16 cellular contexts compared by ENCODE assay signal in the genomic region with DNA sequence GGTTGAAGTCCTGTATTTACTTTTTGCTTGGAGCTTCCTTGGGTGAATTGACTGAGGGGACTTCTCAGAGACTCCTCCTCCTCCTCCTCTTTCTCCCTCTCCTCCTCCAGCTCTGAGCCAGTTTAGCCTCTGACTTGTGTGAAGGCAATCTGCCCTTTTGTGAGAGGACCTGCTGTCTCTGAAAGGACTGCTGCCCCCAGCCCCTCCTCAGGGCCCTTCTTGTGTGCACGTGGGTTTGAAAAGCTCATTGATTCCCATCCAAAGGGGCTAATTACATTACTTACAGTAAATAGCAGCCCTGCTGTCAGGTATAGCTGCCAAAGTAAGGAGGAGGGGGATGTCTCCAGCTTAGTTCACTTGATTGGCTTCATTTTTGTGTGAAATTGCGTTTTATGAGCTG. TPM values are rescaled to one million over a fixed set of nuclear protein-coding genes. Genes with fewer than 3 reads are reported as not detected.
DNase-seq lines count a peak whose midpoint lies in the region; ATAC-seq, FAIRE-seq and TF ChIP-seq lines count a peak whose summit lies in the region.
"Had no signal": no experiment of that assay in that cellular context is flagged by ENCODE, and none has a peak within 500 bp of the region (broad histone marks: within the 10 kb centered on the region; RNA-seq: fewer than 3 reads in every experiment).

No MANE protein-coding gene starts in this region.

- H3K4me3 Mint-ChIP-seq in natural killer cell treated with Interleukin-12 subunit alpha and Interleukin-12 subunit beta and Interleukin-15 and Interleukin-18, amount 100 ng/mL, for 72 hours: peak overlapping the region; percentile 87

- intact Hi-C loops in kidney (cut with DNase I): no loop called here

- H3K9me3 ChIP-seq in HAP-1 (no peaks in the 10 kb centered on the region), SJCRH30 (replicated peaks) (no peaks in the 10 kb centered on the region), kidney (ENCODE audit: control insufficient read depth in 1 of 2, low read length in 2 of 2) (no peaks in the 10 kb centered on the region)
- H3K9me3 ChIP-seq: gastroesophageal sphincter, left lung had no signal

- H3K27me3 ChIP-seq in HAP-1 (ENCODE audit: low read depth) (no peaks in the 10 kb centered on the region), SJCRH30 (no peaks in the 10 kb centered on the region)

- no peaks in the 10 kb centered on the region for H3K36me3 ChIP-seq in HAP-1 (replicated peaks)
- no peaks in the 10 kb centered on the region for H3K36me3 ChIP-seq in SJCRH30
- no peaks in the 10 kb centered on the region for H3K36me3 ChIP-seq in kidney (ENCODE audit: control insufficient read depth in 1 of 2, insufficient read depth in 2 of 2, low read length in 2 of 2)
- H3K36me3 ChIP-seq: gastroesophageal sphincter, left lung had no signal

- ATAC-seq in natural killer cell treated with Interleukin-12 subunit alpha and Interleukin-12 subunit beta and Interleukin-15 and Interleukin-18, amount 100 ng/mL, for 72 hours: no peak

- no peak overlapping the region for H3K9ac ChIP-seq in kidney (ENCODE audit: low read length in 2 of 2)
- H3K9ac ChIP-seq: parathyroid adenoma had no signal

- in situ Hi-C loops in HAP-1 (cut with MboI; ENCODE audit: low sequenced_read_pairs): loop anchor here (10.0 kb wide), 1 partner anchor 390 kb away; no protein-coding TSS in a partner anchor

- peak overlapping the region; percentile 57 for H3K4me3 ChIP-seq in HAP-1
- peak overlapping the region; percentile 57 for H3K4me3 ChIP-seq in SJCRH30
- no peak overlapping the region for H3K4me3 ChIP-seq in kidney (ENCODE audit: low read length in 2 of 2)

- no peaks in the 10 kb centered on the region for H3K9me3 Mint-ChIP-seq in natural killer cell treated with Interleukin-12 subunit alpha and Interleukin-12 subunit beta and Interleukin-15 and Interleukin-18, amount 100 ng/mL, for 72 hours

- DNase-seq in NCI-H524 (lab: John Stamatoyannopoulos, UW) (peak; percentile 32 to 59), NCI-H524 treated with DMSO at 0.1 percent for 48 hours (lab: John Stamatoyannopoulos, UW) (no peak), HAP-1 (ENCODE audit: low spot score in 2 of 2) (peak in 1 of 2 experiments; percentile 20), SJCRH30 (no peak), H4 (ENCODE audit: low spot score) (no peak), OCI-M2 (lab: John Stamatoyannopoulos, UW; ENCODE audit: unreplicated experiment) (no peak), kidney (no peak)
- no peak for DNase-seq in natural killer cell treated with Interleukin-12 subunit alpha and Interleukin-12 subunit beta and Interleukin-15 and Interleukin-18, amount 100 ng/mL, for 72 hours (ENCODE audit: low spot score)
- DNase-seq: activated CD4-positive, alpha-beta T cell treated with anti-CD3 and anti-CD28 coated beads, Interleukin-2, amount 50 U/mL, for 4 hours; dorsolateral prefrontal cortex; stimulated activated CD4-positive, alpha-beta T cell treated with anti-CD3 and anti-CD28 coated beads, Interleukin-2, amount 100 ng/mL, for 48 hours had no signal

- no peak for FAIRE-seq in kidney (lab: Jason Lieb, UNC)

- peaks cover 5% of the 10 kb centered on the region for H3K36me3 Mint-ChIP-seq in natural killer cell treated with Interleukin-12 subunit alpha and Interleukin-12 subunit beta and Interleukin-15 and Interleukin-18, amount 100 ng/mL, for 72 hours

- H3K4me1 ChIP-seq in HAP-1 (peaks cover 18% of the 10 kb centered on the region), SJCRH30 (no peaks in the 10 kb centered on the region), kidney (ENCODE audit: control insufficient read depth in 1 of 2, insufficient read depth in 1 of 2, low read depth in 1 of 2, low read length in 2 of 2) (peaks cover 10 to 19% of the 10 kb centered on the region in 2 donors)
- H3K4me1 ChIP-seq: parathyroid adenoma had no signal

- no peak for TF ChIP-seq CTCF in kidney (IDR thresholded peaks at IDR 0.05; ENCODE audit: borderline replicate concordance, extremely low read depth, insufficient read depth)

- H3K4me1 Mint-ChIP-seq in natural killer cell treated with Interleukin-12 subunit alpha and Interleukin-12 subunit beta and Interleukin-15 and Interleukin-18, amount 100 ng/mL, for 72 hours (ENCODE audit: low read depth in 2 of 2): peaks cover 62 to 64% of the 10 kb centered on the region in 2 donors

- no peak overlapping the region for H3K27ac Mint-ChIP-seq in natural killer cell treated with Interleukin-12 subunit alpha and Interleukin-12 subunit beta and Interleukin-15 and Interleukin-18, amount 100 ng/mL, for 72 hours

- peaks cover 75 to 83% of the 10 kb centered on the region in 2 donors for H3K27me3 Mint-ChIP-seq in natural killer cell treated with Interleukin-12 subunit alpha and Interleukin-12 subunit beta and Interleukin-15 and Interleukin-18, amount 100 ng/mL, for 72 hours

- no peak overlapping the region for H3K27ac ChIP-seq in SJCRH30
- H3K27ac ChIP-seq in kidney (ENCODE audit: low read depth in 2 of 2, low read length in 2 of 2): no peak overlapping the region
- H3K27ac ChIP-seq: dorsolateral prefrontal cortex, gastroesophageal sphincter, left lung, parathyroid adenoma had no signal

RNA-seq across cellular contexts. Expression of gene LHX9, which starts 2.0 kb away (rescaled TPM):
- total RNA-seq in SJCRH30 (2014; rRNA removed; shearing (Covaris generic)): 0.33 and 0.93 TPM in 2 replicates
- under 1 TPM in 1 of 2 donors, not detected in 1; 0.20 TPM for total RNA-seq in natural killer cell treated with Interleukin-12 subunit alpha and Interleukin-12 subunit beta and Interleukin-15 and Interleukin-18, amount 100 ng/mL, for 72 hours
- 0.39 and 1.0 TPM in 2 replicates for total RNA-seq in H4 (2014; rRNA removed; shearing (Covaris generic))
- 0.35 TPM for total RNA-seq in kidney
- polyA plus RNA-seq in kidney (ENCODE audit: insufficient read depth, low read depth, low replicate concordance): not detected
- total RNA-seq: gastroesophageal sphincter, subcutaneous adipose tissue had no signal
- polyA plus RNA-seq: AG04450 had no signal

RNA-seq across cellular contexts. Expression of gene C1orf53, which starts 12.8 kb away (rescaled TPM):
- total RNA-seq in SJCRH30 (2014; rRNA removed; shearing (Covaris generic)): 2.5 and 2.6 TPM in 2 replicates
- total RNA-seq in natural killer cell treated with Interleukin-12 subunit alpha and Interleukin-12 subunit beta and Interleukin-15 and Interleukin-18, amount 100 ng/mL, for 72 hours: 1 to 10 TPM in 1 of 2 donors, not detected in 1; 1.8 TPM
- total RNA-seq in H4 (2014; rRNA removed; shearing (Covaris generic)): 3.3 and 8.6 TPM in 2 replicates
- 8.4 TPM for total RNA-seq in kidney
- 8.9 TPM for polyA plus RNA-seq in kidney (ENCODE audit: insufficient read depth, low read depth, low replicate concordance)

Comparison
In these comparisons a context has a peak if more than half of its experiments do, and no peak if none do; other contexts are left out.
1. DNase-seq: peak in NCI-H524 (2 of 2); none in NCI-H524 treated with DMSO at 0.1 percent for 48 hours (single experiment), SJCRH30 (0 of 2), natural killer cell treated with Interleukin-12 subunit alpha and Interleukin-12 subunit beta and Interleukin-15 and Interleukin-18, amount 100 ng/mL, for 72 hours (single experiment), H4 (single experiment), OCI-M2 (single experiment) and kidney (single experiment).
2. H3K4me3 ChIP-seq: peak in HAP-1 (single experiment) and SJCRH30 (single experiment); none in kidney (0 of 2).